Comparison of ENCODE assay signal across 1 cellular context in the genomic region with DNA sequence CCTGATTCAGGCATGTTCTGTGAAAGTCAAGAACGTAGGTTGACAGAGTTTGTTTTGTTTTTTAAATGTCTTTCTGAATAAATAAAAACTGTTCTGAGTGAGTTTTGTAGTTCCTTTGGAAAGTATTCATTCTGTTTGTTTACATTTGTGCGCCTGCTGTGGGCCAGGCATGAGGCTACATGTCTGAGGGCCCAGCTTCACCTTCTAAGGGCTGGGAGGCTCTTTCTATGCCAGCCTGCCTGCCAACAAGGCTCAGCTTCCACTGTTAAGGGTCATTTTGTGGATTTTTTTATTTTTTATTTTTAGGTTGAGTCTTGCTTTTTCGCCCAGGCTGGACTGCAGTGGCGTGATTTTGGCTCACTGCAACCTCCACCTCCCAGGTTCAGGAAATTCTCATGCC.
TF ChIP-seq lines count a peak whose summit lies in the region.

No MANE protein-coding gene starts in this region.

TF ChIP-seq in IMR-90, 13 proteins besides CTCF, POLR2A, EP300 and RAD21:
- TF ChIP-seq, protein P1, sequence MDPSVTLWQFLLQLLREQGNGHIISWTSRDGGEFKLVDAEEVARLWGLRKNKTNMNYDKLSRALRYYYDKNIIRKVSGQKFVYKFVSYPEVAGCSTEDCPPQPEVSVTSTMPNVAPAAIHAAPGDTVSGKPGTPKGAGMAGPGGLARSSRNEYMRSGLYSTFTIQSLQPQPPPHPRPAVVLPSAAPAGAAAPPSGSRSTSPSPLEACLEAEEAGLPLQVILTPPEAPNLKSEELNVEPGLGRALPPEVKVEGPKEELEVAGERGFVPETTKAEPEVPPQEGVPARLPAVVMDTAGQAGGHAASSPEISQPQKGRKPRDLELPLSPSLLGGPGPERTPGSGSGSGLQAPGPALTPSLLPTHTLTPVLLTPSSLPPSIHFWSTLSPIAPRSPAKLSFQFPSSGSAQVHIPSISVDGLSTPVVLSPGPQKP (IDR thresholded peaks at IDR 0.05; ENCODE audit: borderline replicate concordance, low read depth, low read length) = no peak
- TF ChIP-seq, protein P2, sequence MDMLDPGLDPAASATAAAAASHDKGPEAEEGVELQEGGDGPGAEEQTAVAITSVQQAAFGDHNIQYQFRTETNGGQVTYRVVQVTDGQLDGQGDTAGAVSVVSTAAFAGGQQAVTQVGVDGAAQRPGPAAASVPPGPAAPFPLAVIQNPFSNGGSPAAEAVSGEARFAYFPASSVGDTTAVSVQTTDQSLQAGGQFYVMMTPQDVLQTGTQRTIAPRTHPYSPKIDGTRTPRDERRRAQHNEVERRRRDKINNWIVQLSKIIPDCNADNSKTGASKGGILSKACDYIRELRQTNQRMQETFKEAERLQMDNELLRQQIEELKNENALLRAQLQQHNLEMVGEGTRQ (IDR thresholded peaks at IDR 0.05; ENCODE audit: low read depth, low read length) = no peak
- TF ChIP-seq SMC3 (IDR thresholded peaks at IDR 0.05; ENCODE audit: low read depth, low read length) = no peak
- no peak for TF ChIP-seq CHD1 (IDR thresholded peaks at IDR 0.05; ENCODE audit: low read depth, low read length)
- no peak for TF ChIP-seq MAFK (IDR thresholded peaks at IDR 0.05; ENCODE audit: low read depth, low read length)
- no peak for TF ChIP-seq FOS (IDR thresholded peaks at IDR 0.05; ENCODE audit: low read depth, low read length)
- TF ChIP-seq RCOR1 (IDR thresholded peaks at IDR 0.05; ENCODE audit: insufficient replicate concordance, low read length) = no peak
- TF ChIP-seq NFE2L2 (IDR thresholded peaks at IDR 0.05; ENCODE audit: low read depth, low read length) = no peak
- TF ChIP-seq CEBPB (IDR thresholded peaks at IDR 0.05; ENCODE audit: low read depth, low read length) = no peak
- no peak for TF ChIP-seq RFX5 (IDR thresholded peaks at IDR 0.05; ENCODE audit: low read depth, low read length)
- no peak for TF ChIP-seq BHLHE40 (IDR thresholded peaks at IDR 0.05; ENCODE audit: low read depth, low read length)
- no peak for TF ChIP-seq MXI1 (IDR thresholded peaks at IDR 0.05; ENCODE audit: borderline replicate concordance, low read depth, low read length)
- no peak for TF ChIP-seq MAZ (IDR thresholded peaks at IDR 0.05; ENCODE audit: borderline replicate concordance, low read depth, low read length)
